ENCODE assay signal across 8 cellular contexts in the genomic region with DNA sequence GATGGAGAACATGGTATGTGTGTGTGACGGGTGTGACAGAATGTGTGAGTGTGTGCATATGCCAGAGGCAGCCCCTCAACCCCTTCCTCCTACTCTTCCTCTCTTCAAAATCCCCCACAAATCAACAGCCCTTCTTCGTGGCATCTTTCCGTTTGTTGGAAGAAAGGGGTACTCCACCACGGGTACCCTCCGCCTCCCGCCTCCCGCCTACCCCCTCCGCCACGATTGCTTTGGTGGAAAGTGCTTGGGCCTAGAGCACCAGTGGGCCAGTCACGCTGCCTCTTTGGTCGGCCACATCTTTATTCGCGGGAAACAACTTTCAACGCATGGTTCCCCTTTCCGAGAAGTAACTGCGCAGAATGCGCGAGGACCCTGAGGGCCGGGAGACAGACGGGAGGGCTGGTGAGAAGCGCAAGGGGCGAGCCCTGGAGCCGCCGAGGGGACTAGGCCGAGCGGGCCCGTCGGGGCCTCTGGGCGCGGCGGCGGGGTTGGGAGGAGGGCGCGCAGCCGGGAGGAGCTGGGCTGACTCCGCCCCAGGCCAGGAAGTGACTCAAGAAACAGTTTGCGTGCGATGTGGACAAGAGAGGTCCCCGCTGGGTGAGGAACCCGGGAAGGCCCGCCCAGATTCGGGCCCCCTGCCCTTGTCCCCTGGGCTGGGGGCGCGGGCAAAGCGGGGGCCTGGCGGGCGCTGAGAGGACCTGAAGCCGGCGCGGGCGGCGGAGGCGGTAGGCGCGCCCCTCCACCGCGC. TPM values are rescaled to one million over a fixed set of nuclear protein-coding genes. Genes with fewer than 3 reads are reported as not detected.
DNase-seq lines count a peak whose midpoint lies in the region; ATAC-seq and TF ChIP-seq lines count a peak whose summit lies in the region.

A gene (minus strand): TSS at position 274 of the 748 bp plus-strand sequence. CDS start 614 bp downstream, outside the sequence.
A gene (plus strand): TSS at position 560 of the 748 bp plus-strand sequence. CDS start 777 bp downstream, outside the sequence.

- H2AFZ ChIP-seq in parathyroid adenoma: peak within 1 kb of the TSS; percentile 98

- peak within 1 kb of the TSS; percentile 59 for H3K4me3 ChIP-seq in HAP-1
- peak within 1 kb of the TSS; percentile 88 for H3K4me3 ChIP-seq in parathyroid adenoma (ENCODE audit: low read depth, low read length)
- peak within 1 kb of the TSS; percentile 64 to 81 for H3K4me3 ChIP-seq in tibial artery

- H3K9me3 Mint-ChIP-seq in activated naive CD8-positive, alpha-beta T cell (ENCODE audit: low read depth): no peaks in the 10 kb centered on the region

- in situ Hi-C loops in HAP-1 (cut with MboI; ENCODE audit: low sequenced_read_pairs): loop anchor here (5.0 kb wide), 2 partner anchors 97 to 187 kb away; a partner anchor contains a TSS

- peak within 1 kb of the TSS; percentile 92 for H3K4me3 Mint-ChIP-seq in activated naive CD8-positive, alpha-beta T cell

- H3K4me2 ChIP-seq in parathyroid adenoma (ENCODE audit: low read length): peak within 1 kb of the TSS; percentile 93

- H3K27ac Mint-ChIP-seq in activated naive CD8-positive, alpha-beta T cell: peak within 1 kb of the TSS; percentile 98

- H3K36me3 ChIP-seq in HAP-1 (replicated peaks) (peaks cover 11% of the 10 kb centered on the region), parathyroid adenoma (ENCODE audit: control insufficient read depth, insufficient read depth, low read length) (no peaks in the 10 kb centered on the region), tibial artery (peaks cover 23 to 34% (median 27%) of the 10 kb centered on the region in 3 donors)

- H3K4me1 ChIP-seq in HAP-1 (peaks cover 13% of the 10 kb centered on the region), parathyroid adenoma (peaks cover 19% of the 10 kb centered on the region), tibial artery (peaks cover 0 to 37% (median 28%) of the 10 kb centered on the region in 4 donors)

- peaks cover 3% of the 10 kb centered on the region for H3K36me3 Mint-ChIP-seq in activated naive CD8-positive, alpha-beta T cell

- no peaks in the 10 kb centered on the region for H3K9me3 ChIP-seq in HAP-1
- no peaks in the 10 kb centered on the region for H3K9me3 ChIP-seq in parathyroid adenoma (ENCODE audit: control insufficient read depth, low read length)
- no peaks in the 10 kb centered on the region for H3K9me3 ChIP-seq in tibial artery

- no peaks in the 10 kb centered on the region for H3K27me3 ChIP-seq in HAP-1 (ENCODE audit: low read depth)
- H3K27me3 ChIP-seq in parathyroid adenoma (ENCODE audit: control insufficient read depth, insufficient read depth, low read length): no peaks in the 10 kb centered on the region
- H3K27me3 ChIP-seq in tibial artery: no peaks in the 10 kb centered on the region

- peak; percentile 89 for ATAC-seq in Right ventricle myocardium superior (ENCODE audit: poor library complexity)

- H3K4me1 Mint-ChIP-seq in activated naive CD8-positive, alpha-beta T cell (ENCODE audit: low read depth): peaks cover 45% of the 10 kb centered on the region

- DNase-seq in GM04504 (ENCODE audit: low read depth): peak; percentile 84
- peak; percentile 77 to 90 for DNase-seq in HAP-1 (ENCODE audit: low spot score in 2 of 2)
- peak; percentile 91 for DNase-seq in M059J (ENCODE audit: low read depth)
- DNase-seq in SKM-1 (lab: John Stamatoyannopoulos, UW; ENCODE audit: unreplicated experiment): peak; percentile 31
- DNase-seq in Right ventricle myocardium superior: peak; percentile 93
- DNase-seq in tibial artery: peak; percentile 91 to 96

- H3K9ac ChIP-seq in parathyroid adenoma: peak within 1 kb of the TSS; percentile 71

- no peaks in the 10 kb centered on the region for H3K27me3 Mint-ChIP-seq in activated naive CD8-positive, alpha-beta T cell

- peak; percentile 8 for TF ChIP-seq CTCF in parathyroid adenoma (IDR thresholded peaks at IDR 0.05)
- no peak for TF ChIP-seq CTCF in tibial artery (IDR thresholded peaks at IDR 0.05)

- H3K27ac ChIP-seq in parathyroid adenoma (peak within 1 kb of the TSS; percentile 87), tibial artery (peak within 1 kb of the TSS; percentile 94 to 96)

- no peaks in the 10 kb centered on the region for H3K79me2 ChIP-seq in parathyroid adenoma

- intact Hi-C loops in Right ventricle myocardium superior (cut with DNase I): loop anchor here (5.0 kb wide), 1 partner anchor 62 kb away; a partner anchor contains a TSS
- intact Hi-C loops in tibial artery (cut with DNase I; ENCODE audit: low total_unique reads): loop anchor here (2.0 to 10.0 kb wide), 4 partner anchors 63 to 962 kb away; a partner anchor contains a TSS

RNA-seq across cellular contexts. Expression of the first gene that starts in this region (rescaled TPM):
- 0.15 and 1.2 TPM in 2 replicates for total RNA-seq in M059J (2014; rRNA removed; shearing (Covaris generic))
- 0.65 TPM for total RNA-seq in Right ventricle myocardium superior

RNA-seq across cellular contexts. Expression of the second gene that starts in this region (rescaled TPM):
- total RNA-seq in M059J (2014; rRNA removed; shearing (Covaris generic)): 12.9 and 18.4 TPM in 2 replicates
- 22.5 TPM for total RNA-seq in Right ventricle myocardium superior

Comparison
In these comparisons a context has a peak if more than half of its experiments do, and no peak if none do; other contexts are left out.
1. Peak in every context shown above with its lines: DNase-seq, ATAC-seq, H3K4me3 ChIP-seq and H3K27ac ChIP-seq.
2. DNase-seq: peak in every context shown above with its lines; median percentile 94 in tibial artery; 93 in Right ventricle myocardium superior; 91 in M059J; 84 in GM04504; 84 in HAP-1; 31 in SKM-1.